Comparison of ENCODE assay signal across 14 cellular contexts in genomic region chr1:172870901-172871606, GRCh38.
DNase-seq lines count a peak whose midpoint lies in the region; ATAC-seq and TF ChIP-seq lines count a peak whose summit lies in the region.
"Had no signal": no experiment of that assay in that cellular context is flagged by ENCODE, and none has a peak within 500 bp of the region (broad histone marks: within the 10 kb centered on the region; RNA-seq: fewer than 3 reads in every experiment).

No MANE protein-coding gene starts in this region.

- no peak overlapping the region for H3K4me3 ChIP-seq in mesenchymal stem cell (ENCODE audit: insufficient read depth in 1 of 2, low read depth in 1 of 2, low read length in 2 of 2)

- H3K27me3 Mint-ChIP-seq in HFFc6 (ENCODE audit: insufficient read depth) (no peaks in the 10 kb centered on the region), progenitor cell of endocrine pancreas (no peaks in the 10 kb centered on the region)
- no peaks in the 10 kb centered on the region for H3K27me3 Mint-ChIP-seq in activated CD8-positive, alpha-beta T cell treated with anti-CD3 and anti-CD28 coated beads, Interleukin-2, amount 10 ng/mL, durations not matched to agents 7 days and 5 days (ENCODE audit: low read depth)

- H2BK120ac ChIP-seq in mesenchymal stem cell (ENCODE audit: low read depth, low read length), result no peak overlapping the region

- POLR2A ChIA-PET in activated CD8-positive, alpha-beta T cell treated with anti-CD3 and anti-CD28 coated beads, Interleukin-2, amount 10 ng/mL, durations not matched to agents 7 days and 5 days (lab: Charles Lee), result interaction anchor here (0.7 kb wide), 1 partner anchor 11 kb away, joined by 3 read pairs; no protein-coding TSS in a partner anchor

- peak; percentile 88 for ATAC-seq in activated CD8-positive, alpha-beta T cell treated with anti-CD3 and anti-CD28 coated beads, Interleukin-2, amount 10 ng/mL, durations not matched to agents 7 days and 5 days
- no peak for ATAC-seq in HG02610 (IDR thresholded peaks at IDR 0.05; ENCODE audit: unreplicated experiment)
- ATAC-seq: WTC11 had no signal

- no peak overlapping the region for H3K27ac ChIP-seq in mesenchymal stem cell (ENCODE audit: low read length, poor library complexity, severe bottlenecking)

- no peak overlapping the region for H4K91ac ChIP-seq in mesenchymal stem cell (ENCODE audit: low read length)

- no peak overlapping the region for H3K14ac ChIP-seq in mesenchymal stem cell (ENCODE audit: low read length in 2 of 2)

- H3K23ac ChIP-seq in mesenchymal stem cell (ENCODE audit: low read length in 2 of 2), result no peak overlapping the region

- no peaks in the 10 kb centered on the region for H3K79me1 ChIP-seq in mesenchymal stem cell (replicated peaks; ENCODE audit: low read length, poor library complexity, severe bottlenecking)

- H3K9me3 Mint-ChIP-seq in HFFc6 (no peaks in the 10 kb centered on the region), progenitor cell of endocrine pancreas (ENCODE audit: low read depth) (no peaks in the 10 kb centered on the region)
- no peaks in the 10 kb centered on the region for H3K9me3 Mint-ChIP-seq in activated CD8-positive, alpha-beta T cell treated with anti-CD3 and anti-CD28 coated beads, Interleukin-2, amount 10 ng/mL, durations not matched to agents 7 days and 5 days (ENCODE audit: insufficient read depth)
- H3K9me3 Mint-ChIP-seq: WTC11 had no signal

- H2AK5ac ChIP-seq in mesenchymal stem cell (ENCODE audit: low read length, severe bottlenecking), result no peak overlapping the region

- no peaks in the 10 kb centered on the region for H3K36me3 ChIP-seq in mesenchymal stem cell (ENCODE audit: control insufficient read depth in 1 of 2, insufficient read depth in 2 of 2, low read depth in 1 of 2, low read length in 2 of 2)

- H3K4me1 ChIP-seq in mesenchymal stem cell (ENCODE audit: control insufficient read depth, insufficient read depth, low read depth, low read length), result peaks cover 2% of the 10 kb centered on the region

- H3K27ac Mint-ChIP-seq in HFFc6 (no peak overlapping the region), progenitor cell of endocrine pancreas (no peak overlapping the region)
- peak overlapping the region; percentile 50 for H3K27ac Mint-ChIP-seq in activated CD8-positive, alpha-beta T cell treated with anti-CD3 and anti-CD28 coated beads, Interleukin-2, amount 10 ng/mL, durations not matched to agents 7 days and 5 days
- H3K27ac Mint-ChIP-seq: WTC11 had no signal

- H3K4me1 Mint-ChIP-seq in HFFc6 (ENCODE audit: low read depth) (peaks cover 30% of the 10 kb centered on the region), progenitor cell of endocrine pancreas (ENCODE audit: low read depth) (no peaks in the 10 kb centered on the region)
- H3K4me1 Mint-ChIP-seq in activated CD8-positive, alpha-beta T cell treated with anti-CD3 and anti-CD28 coated beads, Interleukin-2, amount 10 ng/mL, durations not matched to agents 7 days and 5 days (ENCODE audit: low read depth), result peaks cover 42% of the 10 kb centered on the region
- H3K4me1 Mint-ChIP-seq: WTC11 had no signal

- H3K36me3 Mint-ChIP-seq in HFFc6 (ENCODE audit: low read depth) (no peaks in the 10 kb centered on the region), progenitor cell of endocrine pancreas (ENCODE audit: insufficient read depth) (no peaks in the 10 kb centered on the region)
- no peaks in the 10 kb centered on the region for H3K36me3 Mint-ChIP-seq in activated CD8-positive, alpha-beta T cell treated with anti-CD3 and anti-CD28 coated beads, Interleukin-2, amount 10 ng/mL, durations not matched to agents 7 days and 5 days (ENCODE audit: low read depth)
- H3K36me3 Mint-ChIP-seq: WTC11 had no signal

- H4K8ac ChIP-seq in mesenchymal stem cell (ENCODE audit: low read length), result no peak overlapping the region

- H2BK5ac ChIP-seq in mesenchymal stem cell (ENCODE audit: low read depth, low read length, poor library complexity, severe bottlenecking), result no peak overlapping the region

- no peak overlapping the region for H2AFZ ChIP-seq in mesenchymal stem cell (ENCODE audit: low read depth, low read length)

- H3K9me3 ChIP-seq in mesenchymal stem cell (ENCODE audit: control insufficient read depth, low read length), result no peaks in the 10 kb centered on the region

- no peak for TF ChIP-seq CTCF in HFFc6 (IDR thresholded peaks at IDR 0.05)
- TF ChIP-seq CTCF in progenitor cell of endocrine pancreas (IDR thresholded peaks at IDR 0.05; ENCODE audit: unreplicated experiment), result no peak

- H3K4ac ChIP-seq in mesenchymal stem cell (ENCODE audit: low read depth in 1 of 2, low read length in 2 of 2), result no peak overlapping the region

- CTCF ChIA-PET in activated CD8-positive, alpha-beta T cell treated with anti-CD3 and anti-CD28 coated beads, Interleukin-2, amount 10 ng/mL, durations not matched to agents 7 days and 5 days (lab: Charles Lee), result interaction anchor here (0.6 to 1.6 kb wide), 3 partner anchors 24 to 331 kb away, joined by 3 to 4 read pairs (median 3); no protein-coding TSS in a partner anchor

- H3K4me3 Mint-ChIP-seq in HFFc6 (no peak overlapping the region), progenitor cell of endocrine pancreas (ENCODE audit: low read depth) (no peak overlapping the region)
- no peak overlapping the region for H3K4me3 Mint-ChIP-seq in activated CD8-positive, alpha-beta T cell treated with anti-CD3 and anti-CD28 coated beads, Interleukin-2, amount 10 ng/mL, durations not matched to agents 7 days and 5 days
- H3K4me3 Mint-ChIP-seq: WTC11 had no signal

- H3K4me2 ChIP-seq in mesenchymal stem cell (ENCODE audit: low read length, poor library complexity, severe bottlenecking), result no peak overlapping the region

- no peak overlapping the region for H2BK12ac ChIP-seq in mesenchymal stem cell (ENCODE audit: low read length in 2 of 2)

- H3K27me3 ChIP-seq in mesenchymal stem cell (ENCODE audit: control insufficient read depth in 1 of 2, insufficient read depth in 1 of 2, low read length in 2 of 2), result no peaks in the 10 kb centered on the region

- H3K9ac ChIP-seq in mesenchymal stem cell (ENCODE audit: low read length), result no peak overlapping the region

- H2BK15ac ChIP-seq in mesenchymal stem cell (ENCODE audit: low read depth, poor library complexity, severe bottlenecking), result no peak overlapping the region

- peak; percentile 67 for DNase-seq in ELR (ENCODE audit: low read depth)
- DNase-seq in HFFc6, result peak; percentile 50
- peak; percentile 42 for DNase-seq in activated CD8-positive, alpha-beta T cell treated with anti-CD3 and anti-CD28 coated beads, Interleukin-2, amount 10 ng/mL, durations not matched to agents 7 days and 5 days
- peak; percentile 28 for DNase-seq in mesenchymal stem cell
- no peak for DNase-seq in OCI-M2 (lab: John Stamatoyannopoulos, UW; ENCODE audit: unreplicated experiment)
- no peak for DNase-seq in SW 1271 (lab: John Stamatoyannopoulos, UW)
- no peak for DNase-seq in progenitor cell of endocrine pancreas (ENCODE audit: low spot score, unreplicated experiment)
- DNase-seq: activated effector memory CD4-positive, alpha-beta T cell treated with Interleukin-2 at 50 U/mL for 16 hours; C1 segment of cervical spinal cord; GDM1; NCI-H1417; NCI-H82 had no signal

- H3K18ac ChIP-seq in mesenchymal stem cell (ENCODE audit: low read depth in 1 of 2, low read length in 2 of 2), result no peak overlapping the region

Comparison
In these comparisons a context has a peak if more than half of its experiments do, and no peak if none do; other contexts are left out.
1. DNase-seq: peak in ELR (single experiment), HFFc6 (single experiment), activated CD8-positive, alpha-beta T cell treated with anti-CD3 and anti-CD28 coated beads, Interleukin-2, amount 10 ng/mL, durations not matched to agents 7 days and 5 days (single experiment) and mesenchymal stem cell (single experiment); none in OCI-M2 (single experiment), SW 1271 (0 of 2) and progenitor cell of endocrine pancreas (single experiment).